9 cellular contexts compared by ENCODE assay signal in the genomic region with DNA sequence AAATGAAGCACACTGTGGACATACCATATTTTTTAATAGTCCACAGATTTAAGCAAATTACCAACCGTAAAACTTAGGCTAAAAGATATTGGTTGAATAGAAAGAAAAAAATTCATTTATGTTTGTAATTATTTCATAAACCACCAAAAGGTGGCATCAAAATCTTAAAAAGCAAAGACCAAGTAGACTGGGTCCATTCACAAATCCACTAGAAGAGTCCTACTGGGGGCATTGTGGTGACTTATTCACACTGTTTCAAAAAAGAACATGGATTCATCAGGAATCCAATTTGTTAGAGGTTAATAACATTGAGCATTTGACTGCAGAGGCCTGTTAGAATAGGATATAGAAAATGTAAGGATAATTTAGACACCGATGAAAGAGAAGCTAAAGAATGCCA.
DNase-seq lines count a peak whose midpoint lies in the region; ATAC-seq, FAIRE-seq and TF ChIP-seq lines count a peak whose summit lies in the region.
"Had no signal": no experiment of that assay in that cellular context is flagged by ENCODE, and none has a peak within 500 bp of the region (broad histone marks: within the 10 kb centered on the region; RNA-seq: fewer than 3 reads in every experiment).

No MANE protein-coding gene starts in this region.

- H4K20me1 ChIP-seq in H1 (replicated peaks in 1 of 2; ENCODE audit: control insufficient read depth in 1 of 2, insufficient read depth in 2 of 2, low read length in 2 of 2): no peaks in the 10 kb centered on the region

- POLR2A ChIA-PET in H1 (lab: Charles Lee; ENCODE audit: partially characterized antibody): no interaction called here

- intact Hi-C loops in right cardiac atrium (cut with DNase I): loop anchor here in 1 of 4 donors (10.0 kb wide), 1 partner anchor 302 kb away; no protein-coding TSS in a partner anchor

- H3K36me3 ChIP-seq in H1 (ENCODE audit: control insufficient read depth in 2 of 4, insufficient read depth in 4 of 4, low read length in 3 of 4) (no peaks in the 10 kb centered on the region), Peyer's patch (no peaks in the 10 kb centered on the region)

- no peak overlapping the region for H3K4me2 ChIP-seq in H1 (ENCODE audit: insufficient read depth in 1 of 2, low read depth in 2 of 2, low read length in 2 of 2)

- H2AK5ac ChIP-seq in H1 (ENCODE audit: low read depth, low read length): no peak overlapping the region

- H3K4me3 ChIP-seq in H1 (ENCODE audit: extremely low read depth in 1 of 4, insufficient read depth in 2 of 4, low read depth in 3 of 4, low read length in 4 of 4) (no peak overlapping the region), right cardiac atrium (ENCODE audit: low read length) (no peak overlapping the region), Peyer's patch (no peak overlapping the region)

- no peak overlapping the region for H2BK15ac ChIP-seq in H1 (ENCODE audit: low read length)

- H3K4ac ChIP-seq in H1 (replicated peaks; ENCODE audit: insufficient read length, low read depth, low read length): no peak overlapping the region

- TF ChIP-seq POLR2A in H1 (IDR thresholded peaks at IDR 0.05; ENCODE audit: control extremely low read depth in 1 of 2, low read depth in 2 of 2, low read length in 2 of 2) (no peak), Peyer's patch (IDR thresholded peaks at IDR 0.05) (no peak)

- DNase-seq in NCI-H446 treated with DMSO at 0.1 percent for 48 hours (lab: John Stamatoyannopoulos, UW) (peak; percentile 32), H1 (ENCODE audit: low read depth in 1 of 2, low spot score in 2 of 2) (no peak), non-pigmented ciliary epithelial cell (ENCODE audit: low read depth) (peak; percentile 8), right cardiac atrium (no peak), Peyer's patch (no peak)
- DNase-seq: activated CD4-positive, alpha-beta T cell treated with anti-CD3 and anti-CD28 coated beads for 1 hour; amniotic stem cell had no signal

- no peak overlapping the region for H3K14ac ChIP-seq in H1 (ENCODE audit: insufficient read length)

- no peak overlapping the region for H2AFZ ChIP-seq in H1 (ENCODE audit: low read length)

- no peak overlapping the region for H2BK5ac ChIP-seq in H1 (ENCODE audit: low read depth, low read length)

- no peak overlapping the region for H4K5ac ChIP-seq in H1 (ENCODE audit: insufficient read length, low read depth, low read length)

- H3K18ac ChIP-seq in H1 (ENCODE audit: extremely low read depth, low read length): no peak overlapping the region

- 97% methylated on average over 2 of the region's 2 CpGs; no CpG with 5 or more reads in 1 of the 2 experiments for WGBS in H1 (ENCODE audit: extremely low coverage in 1 of 2, insufficient coverage in 1 of 2, insufficient read length in 1 of 2, insufficient replicate concordance in 2 of 2, low coverage in 1 of 2, low lambda C conversion rate in 2 of 2, missing lambda C conversion rate in 1 of 2), 2 experiments
- 84% methylated on average over 2 of the region's 2 CpGs for WGBS in right cardiac atrium

- no peaks in the 10 kb centered on the region for H3K27me3 ChIP-seq in H1 (replicated peaks in 1 of 4; ENCODE audit: control insufficient read depth in 3 of 4, extremely low read depth in 1 of 4, insufficient read depth in 3 of 4, low read length in 3 of 4)
- H3K27me3 ChIP-seq in right cardiac atrium (ENCODE audit: control insufficient read depth, insufficient read depth): no peaks in the 10 kb centered on the region
- H3K27me3 ChIP-seq in Peyer's patch: no peaks in the 10 kb centered on the region

- H3K4me1 ChIP-seq in H1 (replicated peaks in 1 of 4; ENCODE audit: control insufficient read depth in 3 of 4, insufficient read depth in 4 of 4, low read length in 3 of 4) (no peaks in the 10 kb centered on the region), right cardiac atrium (ENCODE audit: control insufficient read depth, insufficient read depth, low read length) (no peaks in the 10 kb centered on the region), Peyer's patch (no peaks in the 10 kb centered on the region)

- TF ChIP-seq EP300 in H1 (IDR thresholded peaks at IDR 0.05; ENCODE audit: borderline replicate concordance in 1 of 2, low read depth in 2 of 2, low read length in 2 of 2): no peak

- no peak overlapping the region for H3K23ac ChIP-seq in H1 (ENCODE audit: insufficient read length)

- H3K79me1 ChIP-seq in H1 (ENCODE audit: low read depth, low read length): no peaks in the 10 kb centered on the region

- CTCF ChIA-PET in H1 (lab: Charles Lee; ENCODE audit: partially characterized antibody): interaction anchor here (1.3 to 3.6 kb wide), 2 partner anchors 298 to 303 kb away, joined by 3 to 15 read pairs; no protein-coding TSS in a partner anchor

- peak; percentile 41 for ATAC-seq in GM18502 (IDR thresholded peaks at IDR 0.05; ENCODE audit: poor library complexity, unreplicated experiment)
- no peak for ATAC-seq in right cardiac atrium
- ATAC-seq in GM21786 (IDR thresholded peaks at IDR 0.05; ENCODE audit: unreplicated experiment): no peak

- no peak overlapping the region for H3K9ac ChIP-seq in H1 (replicated peaks in 1 of 4; ENCODE audit: extremely low read depth in 1 of 4, low read depth in 3 of 4, low read length in 3 of 4)

- H3K9me3 ChIP-seq in H1 (ENCODE audit: insufficient read depth in 2 of 2, low read depth in 1 of 2, low read length in 1 of 2) (no peaks in the 10 kb centered on the region), right cardiac atrium (ENCODE audit: control insufficient read depth, low read length) (no peaks in the 10 kb centered on the region), Peyer's patch (no peaks in the 10 kb centered on the region)

- H4K91ac ChIP-seq in H1 (replicated peaks; ENCODE audit: insufficient read length, low read length): no peak overlapping the region

- no peaks in the 10 kb centered on the region for H3K79me2 ChIP-seq in H1 (ENCODE audit: control insufficient read depth in 1 of 2, insufficient read depth in 2 of 2, low read length in 2 of 2)

- H2BK120ac ChIP-seq in H1 (replicated peaks; ENCODE audit: low read depth, low read length): no peak overlapping the region

- TF ChIP-seq CTCF in H1 (IDR thresholded peaks at IDR 0.05; ENCODE audit: control extremely low read depth in 1 of 3, insufficient read depth in 1 of 3, low read depth in 1 of 3, low read length in 3 of 3) (no peak; a peak in 1 of 4 replicates), Peyer's patch (IDR thresholded peaks at IDR 0.05) (peak in 1 of 6 experiments; percentile 6)

- H3K27ac ChIP-seq in H1 (ENCODE audit: low read depth, low read length): no peak overlapping the region
- no peak overlapping the region for H3K27ac ChIP-seq in right cardiac atrium (ENCODE audit: low read length)
- no peak overlapping the region for H3K27ac ChIP-seq in Peyer's patch

- no peak for FAIRE-seq in H1 (lab: Jason Lieb, UNC)

- no peak overlapping the region for H3K56ac ChIP-seq in H1 (replicated peaks; ENCODE audit: insufficient read length, low read depth, low read length)

- no peaks in the 10 kb centered on the region for H3K23me2 ChIP-seq in H1 (ENCODE audit: low read depth, low read length)

- H2BK20ac ChIP-seq in H1 (ENCODE audit: low read length): no peak overlapping the region

- H2BK12ac ChIP-seq in H1 (ENCODE audit: low read depth, low read length): no peak overlapping the region

- TF ChIP-seq RAD21 in H1 (IDR thresholded peaks at IDR 0.05 in 1 of 2, conservative IDR thresholded peaks at IDR 0.05 in 1 of 2; ENCODE audit: low read depth in 2 of 2, low read length in 2 of 2): peak; percentile 29 to 31

- H4K8ac ChIP-seq in H1 (ENCODE audit: extremely low read depth, insufficient read depth, low read length): no peak overlapping the region

TF ChIP-seq in H1, 55 proteins besides CTCF, POLR2A, EP300 and RAD21:
- TF ChIP-seq TEAD4 (IDR thresholded peaks at IDR 0.05; ENCODE audit: low read depth, low read length) (no peak), SIN3A (conservative IDR thresholded peaks at IDR 0.05 in 1 of 2, IDR thresholded peaks at IDR 0.05 in 1 of 2; ENCODE audit: low read depth in 1 of 2, low read length in 2 of 2) (no peak), JUND (IDR thresholded peaks at IDR 0.05; ENCODE audit: low read length) (no peak), NRF1 (IDR thresholded peaks at IDR 0.05; ENCODE audit: low read depth, low read length) (no peak)

Comparison
In these comparisons a context has a peak if more than half of its experiments do, and no peak if none do; other contexts are left out.
1. DNase-seq: peak in NCI-H446 treated with DMSO at 0.1 percent for 48 hours (single experiment) and non-pigmented ciliary epithelial cell (single experiment); none in H1 (0 of 2), right cardiac atrium (0 of 3) and Peyer's patch (0 of 3).